ENCODE assay signal across 10 cellular contexts in genomic region chr3:187040637-187041361, GRCh38.
DNase-seq lines count a peak whose midpoint lies in the region; ATAC-seq, FAIRE-seq and TF ChIP-seq lines count a peak whose summit lies in the region.
"Had no signal": no experiment of that assay in that cellular context is flagged by ENCODE, and none has a peak within 500 bp of the region (broad histone marks: within the 10 kb centered on the region; RNA-seq: fewer than 3 reads in every experiment).

No MANE protein-coding gene starts in this region.

- no peak for TF ChIP-seq CTCF in CD8-positive, alpha-beta T cell (IDR thresholded peaks at IDR 0.05)
- no peak for TF ChIP-seq CTCF in bronchial epithelial cell (IDR thresholded peaks at IDR 0.05; ENCODE audit: insufficient read depth, low read length, severe bottlenecking)

- 88% methylated on average over 4 of the region's 4 CpGs for WGBS in right cardiac atrium

- H3K4me3 ChIP-seq in CD8-positive, alpha-beta T cell (ENCODE audit: low read depth, low read length): no peak overlapping the region
- no peak overlapping the region for H3K4me3 ChIP-seq in bronchial epithelial cell (ENCODE audit: low read depth, low read length)
- no peak overlapping the region for H3K4me3 ChIP-seq in right cardiac atrium (ENCODE audit: low read length)

- no peaks in the 10 kb centered on the region for H3K9me3 ChIP-seq in CD8-positive, alpha-beta T cell (ENCODE audit: low read length)
- no peaks in the 10 kb centered on the region for H3K9me3 ChIP-seq in right cardiac atrium (ENCODE audit: control insufficient read depth, low read length)

- peaks cover 72% of the 10 kb centered on the region for H3K4me1 ChIP-seq in CD8-positive, alpha-beta T cell (ENCODE audit: insufficient read depth, low read length)
- H3K4me1 ChIP-seq in right cardiac atrium (ENCODE audit: control insufficient read depth, insufficient read depth, low read length): peaks cover 12% of the 10 kb centered on the region

- FAIRE-seq in bronchial epithelial cell (lab: Jason Lieb, UNC): no peak

- H3K27ac Mint-ChIP-seq in CD8-positive, alpha-beta T cell: peak overlapping the region; percentile 95
- peak overlapping the region; percentile 72 to 97 (median 91) for H3K27ac Mint-ChIP-seq in naive thymus-derived CD8-positive, alpha-beta T cell

- peaks cover 74% of the 10 kb centered on the region for H3K4me1 Mint-ChIP-seq in CD8-positive, alpha-beta T cell (ENCODE audit: low read depth)
- peaks cover 42 to 80% (median 75%) of the 10 kb centered on the region in 4 donors for H3K4me1 Mint-ChIP-seq in naive thymus-derived CD8-positive, alpha-beta T cell

- POLR2A ChIA-PET in CD8-positive, alpha-beta T cell (lab: Charles Lee): interaction anchor here (1.2 to 2.2 kb wide), 5 partner anchors 8 to 109 kb away, joined by 4 to 16 read pairs (median 5); no protein-coding TSS in a partner anchor
- POLR2A ChIA-PET in naive thymus-derived CD8-positive, alpha-beta T cell (lab: Charles Lee): interaction anchor here (0.6 to 6.4 kb wide), 4 partner anchors 10 to 110 kb away, joined by 4 to 123 read pairs (median 4); no protein-coding TSS in a partner anchor

- H3K9me3 Mint-ChIP-seq in CD8-positive, alpha-beta T cell: no peaks in the 10 kb centered on the region
- peaks cover 0 to 8% (median 3%) of the 10 kb centered on the region in 9 donors for H3K9me3 Mint-ChIP-seq in naive thymus-derived CD8-positive, alpha-beta T cell

- intact Hi-C loops in CD8-positive, alpha-beta T cell (cut with DNase I, micrococcal nuclease): loop anchor here (1.0 to 5.0 kb wide), 5 partner anchors 12 to 258 kb away; partner anchors contain the start of genes EIF4A2 (in 1 of the 2) and RPL39L (in 1 of the 2)
- intact Hi-C loops in right cardiac atrium (cut with DNase I): loop anchor here in 1 of 4 donors (10.0 kb wide), 1 partner anchor 106 kb away; the partner anchor contains the start of gene ST6GAL1

- no peak for ATAC-seq in CD8-positive, alpha-beta T cell
- no peak for ATAC-seq in naive thymus-derived CD8-positive, alpha-beta T cell
- no peak for ATAC-seq in right cardiac atrium

- H3K27me3 ChIP-seq in CD8-positive, alpha-beta T cell (ENCODE audit: insufficient read depth, low read length): no peaks in the 10 kb centered on the region
- H3K27me3 ChIP-seq in bronchial epithelial cell (ENCODE audit: control insufficient read depth, insufficient read depth, low read length): no peaks in the 10 kb centered on the region
- H3K27me3 ChIP-seq in right cardiac atrium (ENCODE audit: control insufficient read depth, insufficient read depth): no peaks in the 10 kb centered on the region

- CTCF ChIA-PET in CD8-positive, alpha-beta T cell (lab: Charles Lee): interaction anchor here (0.9 to 5.0 kb wide), 7 partner anchors 8 to 192 kb away, joined by 3 to 17 read pairs (median 4); partner anchors contain the start of gene ST6GAL1

- peaks cover 26% of the 10 kb centered on the region for H3K36me3 ChIP-seq in CD8-positive, alpha-beta T cell (ENCODE audit: insufficient read depth, low read length)
- H3K36me3 ChIP-seq in bronchial epithelial cell (ENCODE audit: control insufficient read depth, insufficient read depth, low read length): peaks cover 4% of the 10 kb centered on the region

- DNase-seq in CD8-positive, alpha-beta T cell: no peak
- DNase-seq in LHCN-M2 (ENCODE audit: low read depth) (peak; percentile 26), bronchial epithelial cell (ENCODE audit: low read depth) (peak; percentile 66), right cardiac atrium (no peak), D341Med (ENCODE audit: low spot score) (no peak), NCI-H1930 (lab: John Stamatoyannopoulos, UW) (no peak)
- no peak for DNase-seq in naive thymus-derived CD8-positive, alpha-beta T cell
- DNase-seq in effector CD8-positive, alpha-beta T cell (lab: John Stamatoyannopoulos, UW): no peak
- DNase-seq: anterior cingulate cortex; stimulated activated CD4-positive, alpha-beta T cell treated with anti-CD3 and anti-CD28 coated beads, Interleukin-15, amount 100 ng/mL, for 24 hours had no signal

- no peaks in the 10 kb centered on the region for H3K27me3 Mint-ChIP-seq in CD8-positive, alpha-beta T cell (ENCODE audit: low read depth)
- no peaks in the 10 kb centered on the region for H3K27me3 Mint-ChIP-seq in naive thymus-derived CD8-positive, alpha-beta T cell

- peaks cover 73% of the 10 kb centered on the region for H3K36me3 Mint-ChIP-seq in CD8-positive, alpha-beta T cell
- H3K36me3 Mint-ChIP-seq in naive thymus-derived CD8-positive, alpha-beta T cell: peaks cover 22 to 74% (median 60%) of the 10 kb centered on the region in 3 donors

- H3K27ac ChIP-seq in CD8-positive, alpha-beta T cell (ENCODE audit: low read depth, low read length): peak overlapping the region; percentile 44
- no peak overlapping the region for H3K27ac ChIP-seq in right cardiac atrium (ENCODE audit: low read length)

- H3K4me3 Mint-ChIP-seq in CD8-positive, alpha-beta T cell: peak overlapping the region; percentile 11
- peak overlapping the region in 7 of 10 donors; percentile 7 to 63 (median 33) for H3K4me3 Mint-ChIP-seq in naive thymus-derived CD8-positive, alpha-beta T cell

Comparison
In these comparisons a context has a peak if more than half of its experiments do, and no peak if none do; other contexts are left out.
1. DNase-seq: peak in LHCN-M2 (single experiment) and bronchial epithelial cell (single experiment); none in CD8-positive, alpha-beta T cell (0 of 7), naive thymus-derived CD8-positive, alpha-beta T cell (0 of 10), effector CD8-positive, alpha-beta T cell (single experiment), right cardiac atrium (0 of 3), D341Med (single experiment) and NCI-H1930 (0 of 2).